ENCODE assay signal across 23 cellular contexts in genomic region chr12:9754984-9755383, GRCh38. TPM values are rescaled to one million over a fixed set of nuclear protein-coding genes. Genes with fewer than 3 reads are reported as not detected.
A peak's percentile ranks its signal among the peaks of the same experiment; 100 is the strongest.
DNase-seq lines count a peak whose midpoint lies in the region; ATAC-seq, FAIRE-seq and TF ChIP-seq lines count a peak whose summit lies in the region.
"Had no signal": no experiment of that assay in that cellular context is flagged by ENCODE, and none has a peak within 500 bp of the region (broad histone marks: within the 10 kb centered on the region; RNA-seq: fewer than 3 reads in every experiment).

No MANE protein-coding gene starts in this region.

- H3K4me3 ChIP-seq in K562 = no peak overlapping the region
- H3K4me3 ChIP-seq: lower lobe of right lung had no signal

- TF ChIP-seq CTCF in K562 (IDR thresholded peaks at IDR 0.05 in 2 of 3, conservative IDR thresholded peaks at IDR 0.05 in 1 of 3; ENCODE audit: insufficient read depth in 2 of 3, low read depth in 1 of 3, low read length in 3 of 3) (no peak), H9 (conservative IDR thresholded peaks at IDR 0.05) (no peak)

- TF ChIP-seq EP300 in K562 (IDR thresholded peaks at IDR 0.05; ENCODE audit: low read length) = no peak

- no peak overlapping the region for H3K56ac ChIP-seq in H9 (ENCODE audit: insufficient read length, low read depth, low read length)

- H2BK5ac ChIP-seq in H9 (ENCODE audit: insufficient read length, low read length) = no peak overlapping the region

- TF ChIP-seq RAD21 in K562 (CRISPR knock-in tag; conservative IDR thresholded peaks at IDR 0.05 in 1 of 2, IDR thresholded peaks at IDR 0.05 in 1 of 2) = no peak

- no peak; the same call in 1 of the 2 replicates for TF ChIP-seq POLR2A in K562 (conservative IDR thresholded peaks at IDR 0.05)

- intact Hi-C loops in activated naive CD4-positive, alpha-beta T cell treated with anti-CD3 and anti-CD28 coated beads for 36 hours (cut with micrococcal nuclease) = no loop called here
- intact Hi-C loops in K562 (cut with micrococcal nuclease) = loop anchor here (5.0 kb wide), 1 partner anchor 172 kb away; no protein-coding TSS in a partner anchor

- no peak overlapping the region for H2BK15ac ChIP-seq in H9 (ENCODE audit: low read depth, low read length)

- 67% methylated on average over 1 of the region's 1 CpG for WGBS in K562 (ENCODE audit: insufficient coverage, low coverage, missing lambda C conversion rate)
- WGBS in H9 (ENCODE audit: extremely low coverage, insufficient read length, low lambda C conversion rate) = no CpG with 5 or more reads among the region's 1 CpG

- POLR2A ChIA-PET in K562 (lab: Yijun Ruan, JAX) = interaction anchor here (0.9 kb wide), 1 partner anchor 42 kb away, joined by 3 read pairs; no protein-coding TSS in a partner anchor

- peak overlapping the region; percentile 99 for H3K27ac Mint-ChIP-seq in activated naive CD4-positive, alpha-beta T cell treated with anti-CD3 and anti-CD28 coated beads for 36 hours
- H3K27ac Mint-ChIP-seq in T-helper 17 cell (peak overlapping the region; percentile 99), H9 (no peak overlapping the region)
- peak overlapping the region; percentile 60 to 91 for H3K27ac Mint-ChIP-seq in stimulated activated naive CD8-positive, alpha-beta T cell treated with anti-CD3 and anti-CD28 coated beads, Interleukin-15, amount 100 ng/mL, for 72 hours

- no peaks in the 10 kb centered on the region for H3K9me3 ChIP-seq in T-helper 17 cell (ENCODE audit: control insufficient read depth, low read length, poor library complexity, severe bottlenecking)
- no peaks in the 10 kb centered on the region for H3K9me3 ChIP-seq in K562 (replicated peaks; ENCODE audit: control insufficient read depth, insufficient read depth, low read depth, low read length)
- no peaks in the 10 kb centered on the region for H3K9me3 ChIP-seq in H9 (ENCODE audit: control insufficient read depth, low read depth, low read length)
- H3K9me3 ChIP-seq: lower lobe of right lung had no signal

- H3K4me3 Mint-ChIP-seq in activated naive CD4-positive, alpha-beta T cell treated with anti-CD3 and anti-CD28 coated beads for 36 hours = peak overlapping the region; percentile 95
- H3K4me3 Mint-ChIP-seq in T-helper 17 cell = peak overlapping the region; percentile 62
- H3K4me3 Mint-ChIP-seq in stimulated activated naive CD8-positive, alpha-beta T cell treated with anti-CD3 and anti-CD28 coated beads, Interleukin-15, amount 100 ng/mL, for 72 hours = peak overlapping the region; percentile 86 to 89
- H3K4me3 Mint-ChIP-seq in H9 = no peak overlapping the region

- H4K5ac ChIP-seq in H9 (ENCODE audit: insufficient read length, low read depth, low read length) = no peak overlapping the region

- no peak overlapping the region for H2AK5ac ChIP-seq in H9 (ENCODE audit: insufficient read length, low read length)

- no peak overlapping the region for H2BK120ac ChIP-seq in H9 (ENCODE audit: low read depth, low read length, poor library complexity, severe bottlenecking)

- H4K20me1 ChIP-seq in K562 (replicated peaks; ENCODE audit: control insufficient read depth, insufficient read depth, low read length) (no peaks in the 10 kb centered on the region; the same call in 1 of the 2 replicates), H9 (ENCODE audit: control insufficient read depth, insufficient read depth, insufficient read length) (no peaks in the 10 kb centered on the region)

- ATAC-seq in T-helper 17 cell (no peak), K562 (no peak)
- ATAC-seq in stimulated activated naive CD8-positive, alpha-beta T cell treated with anti-CD3 and anti-CD28 coated beads, Interleukin-15, amount 100 ng/mL, for 72 hours = no peak
- ATAC-seq: esophagus mucosa, lower lobe of right lung had no signal

- H3K79me1 ChIP-seq in H9 (ENCODE audit: insufficient read depth, low read depth, low read length, poor library complexity, severe bottlenecking) = no peaks in the 10 kb centered on the region

- no peak for DNase-seq in activated naive CD4-positive, alpha-beta T cell treated with anti-CD3 and anti-CD28 coated beads for 36 hours
- DNase-seq in activated naive CD4-positive, alpha-beta T cell treated with anti-CD3 and anti-CD28 coated beads, Interleukin-2, amount 50 U/mL, for 16 hours = no peak
- DNase-seq in T-helper 17 cell (no peak), K562 (ENCODE audit: extremely low read depth in 1 of 4, low spot score in 3 of 4) (no peak), DMS153 treated with DMSO at 0.1 percent for 48 hours (lab: John Stamatoyannopoulos, UW; ENCODE audit: unreplicated experiment) (no peak), H9 (no peak)
- DNase-seq in stimulated activated naive CD8-positive, alpha-beta T cell treated with anti-CD3 and anti-CD28 coated beads, Interleukin-15, amount 100 ng/mL, for 72 hours = no peak
- DNase-seq: activated CD4-positive, alpha-beta T cell treated with anti-CD3 and anti-CD28 coated beads, Interleukin-2, amount 50 U/mL, for 1 hour; aorta; central memory CD4-positive, alpha-beta T cell; DMS79; hypothalamus; KG1; lower lobe of right lung; NCI-H1092; NCI-H1930; NCI-H226; NCI-H774 had no signal

- no peak overlapping the region for H2AFZ ChIP-seq in K562 (ENCODE audit: low read depth, low read length)
- H2AFZ ChIP-seq in H9 (ENCODE audit: low read length) = no peak overlapping the region

- peaks cover 63% of the 10 kb centered on the region for H3K79me2 ChIP-seq in K562 (ENCODE audit: control insufficient read depth, insufficient read depth, low read length)
- H3K79me2 ChIP-seq in H9 (ENCODE audit: insufficient read depth, low read length) = no peaks in the 10 kb centered on the region

- H3K9ac ChIP-seq in K562 (ENCODE audit: insufficient read depth in 1 of 2, low read depth in 2 of 2, low read length in 2 of 2) (no peak overlapping the region), H9 (ENCODE audit: extremely low read depth, insufficient read length, low read length) (no peak overlapping the region)

- no peak overlapping the region for H4K8ac ChIP-seq in H9 (replicated peaks; ENCODE audit: insufficient read length, low read depth, low read length)

- H4K91ac ChIP-seq in H9 (ENCODE audit: insufficient read length, low read depth, low read length) = no peak overlapping the region

- H3K27ac ChIP-seq in K562 (ENCODE audit: extremely low read depth, low read depth, low read length) = no peak overlapping the region
- no peak overlapping the region for H3K27ac ChIP-seq in H9 (ENCODE audit: insufficient read length, low read depth, low read length)
- H3K27ac ChIP-seq: lower lobe of right lung had no signal

- H3K23ac ChIP-seq in H9 (ENCODE audit: insufficient read length, low read depth, low read length) = no peak overlapping the region

- H3K14ac ChIP-seq in H9 (ENCODE audit: insufficient read depth, low read length) = no peak overlapping the region

- H3K4me1 Mint-ChIP-seq in activated naive CD4-positive, alpha-beta T cell treated with anti-CD3 and anti-CD28 coated beads for 36 hours (ENCODE audit: low read depth) = peaks cover 39% of the 10 kb centered on the region
- H3K4me1 Mint-ChIP-seq in T-helper 17 cell = peaks cover 57% of the 10 kb centered on the region
- peaks cover 50% of the 10 kb centered on the region for H3K4me1 Mint-ChIP-seq in stimulated activated naive CD8-positive, alpha-beta T cell treated with anti-CD3 and anti-CD28 coated beads, Interleukin-15, amount 100 ng/mL, for 72 hours
- peaks cover 19 to 25% of the 10 kb centered on the region in 2 experiments for H3K4me1 Mint-ChIP-seq in H9

- in situ Hi-C loops in K562 (cut with MboI) = loop anchor here (5.0 kb wide), 1 partner anchor 42 kb away; no protein-coding TSS in a partner anchor

- H3K9me3 Mint-ChIP-seq in activated naive CD4-positive, alpha-beta T cell treated with anti-CD3 and anti-CD28 coated beads for 36 hours = no peaks in the 10 kb centered on the region
- no peaks in the 10 kb centered on the region for H3K9me3 Mint-ChIP-seq in stimulated activated naive CD8-positive, alpha-beta T cell treated with anti-CD3 and anti-CD28 coated beads, Interleukin-15, amount 100 ng/mL, for 72 hours
- H3K9me3 Mint-ChIP-seq in H9 = no peaks in the 10 kb centered on the region

- H3K36me3 ChIP-seq in K562 (ENCODE audit: control insufficient read depth, insufficient read depth, low read length) = peaks cover 43% of the 10 kb centered on the region

- no peaks in the 10 kb centered on the region for H3K23me2 ChIP-seq in H9 (ENCODE audit: insufficient read length, low read depth, low read length, poor library complexity, severe bottlenecking)

- CTCF ChIA-PET in activated naive CD4-positive, alpha-beta T cell treated with anti-CD3 and anti-CD28 coated beads for 36 hours (lab: Charles Lee) = interaction anchor here (0.7 to 19.4 kb wide), 3 partner anchors 12 to 73 kb away, joined by 4 to 537 read pairs (median 4); no protein-coding TSS in a partner anchor
- CTCF ChIA-PET in K562 (lab: Yijun Ruan, JAX; ENCODE audit: low intra/inter-chr PET ratio) = no interaction called here

- H3K4me1 ChIP-seq in K562 (replicated peaks in 1 of 2; ENCODE audit: control insufficient read depth in 2 of 2, insufficient read depth in 2 of 2, low read length in 2 of 2) = no peaks in the 10 kb centered on the region; a peak in 1 of 5 replicates
- no peaks in the 10 kb centered on the region for H3K4me1 ChIP-seq in H9 (ENCODE audit: insufficient read depth, low read length)

- no peak overlapping the region for H2BK12ac ChIP-seq in H9 (ENCODE audit: insufficient read length, low read depth, low read length)

- H3K27me3 ChIP-seq in K562 (ENCODE audit: control insufficient read depth in 2 of 2, insufficient read depth in 2 of 2, low read length in 2 of 2) (no peaks in the 10 kb centered on the region), H9 (ENCODE audit: insufficient read depth, low read length) (no peaks in the 10 kb centered on the region)

- no peak for FAIRE-seq in K562 (lab: Jason Lieb, UNC)
- FAIRE-seq: frontal cortex, keratinocyte had no signal

- peaks cover 77% of the 10 kb centered on the region for H3K36me3 Mint-ChIP-seq in activated naive CD4-positive, alpha-beta T cell treated with anti-CD3 and anti-CD28 coated beads for 36 hours (ENCODE audit: low read depth)
- H3K36me3 Mint-ChIP-seq in T-helper 17 cell (ENCODE audit: low read depth) (peaks cover 23% of the 10 kb centered on the region), H9 (ENCODE audit: insufficient read depth in 1 of 3, low read depth in 3 of 3) (no peaks in the 10 kb centered on the region)

- no TSS peak for BruUV-seq in K562 (replicated peaks; lab: Mats Ljungman, UMichigan)

- H3K4me2 ChIP-seq in K562 (ENCODE audit: insufficient read depth, low read length) (no peak overlapping the region), H9 (ENCODE audit: insufficient read depth, insufficient read length, low read length) (no peak overlapping the region)

- no peak overlapping the region for H3K4ac ChIP-seq in H9 (ENCODE audit: low read depth, low read length)

- H3T11ph ChIP-seq in H9 (ENCODE audit: low read length) = no peak overlapping the region

- no peak overlapping the region for H2BK20ac ChIP-seq in H9 (ENCODE audit: low read depth, low read length, poor library complexity, severe bottlenecking)

- no peaks in the 10 kb centered on the region for H3K9me1 ChIP-seq in K562 (ENCODE audit: control insufficient read depth, insufficient read depth, low read length)

- no peaks in the 10 kb centered on the region for H3K27me3 Mint-ChIP-seq in activated naive CD4-positive, alpha-beta T cell treated with anti-CD3 and anti-CD28 coated beads for 36 hours (ENCODE audit: low read depth)
- no peaks in the 10 kb centered on the region for H3K27me3 Mint-ChIP-seq in T-helper 17 cell
- H3K27me3 Mint-ChIP-seq in stimulated activated naive CD8-positive, alpha-beta T cell treated with anti-CD3 and anti-CD28 coated beads, Interleukin-15, amount 100 ng/mL, for 72 hours = no peaks in the 10 kb centered on the region
- no peaks in the 10 kb centered on the region for H3K27me3 Mint-ChIP-seq in H9 (ENCODE audit: low read depth)

- H3K18ac ChIP-seq in H9 (ENCODE audit: insufficient read length, low read depth, low read length) = no peak overlapping the region

RNA-seq across cellular contexts. Expression of gene CD69, which starts 5.7 kb away (rescaled TPM):
- 100 to 1,000 TPM; 150 to 153 TPM for total RNA-seq in activated naive CD4-positive, alpha-beta T cell treated with anti-CD3 and anti-CD28 coated beads for 36 hours
- 1,000 to 10,000 TPM; 1,001 to 1,104 TPM for total RNA-seq in T-helper 17 cell
- 70.8 and 196 TPM in 2 replicates for total RNA-seq in K562 (2011; cell fraction: chromatin; rRNA removed; ENCODE audit: low replicate concordance)
- total RNA-seq in K562 (2011; cell fraction: nucleolus; rRNA removed) = 41.4 and 48.8 TPM in 2 replicates
- total RNA-seq in K562 (2011; cell fraction: nucleoplasm; rRNA removed) = 83.1 and 113 TPM in 2 replicates
- 28.0 and 30.1 TPM in 2 replicates for total RNA-seq in K562 (2014; rRNA removed)
- total RNA-seq in K562 (2014; rRNA removed; fragmentation: Illumina TruSeq; extraction: Trizol) = 68.9 and 77.6 TPM in 2 replicates
- 8.8 and 11.7 TPM in 2 replicates for total RNA-seq in K562 (2015; rRNA removed; fragmentation: Illumina TruSeq; extraction: Trizol)
- 38.3 and 45.9 TPM in 2 replicates for total RNA-seq in K562 (2021)
- 57.1 and 76.4 TPM in 2 replicates for polyA plus RNA-seq in K562 (2011; rRNA removed)
- polyA plus RNA-seq in K562 (2011; cell fraction: cytosol; rRNA removed) = 10.3 and 25.7 TPM in 2 replicates
- 47.5 and 89.0 TPM in 2 replicates for polyA plus RNA-seq in K562 (2011; cell fraction: nucleus; rRNA removed)
- 43.7 and 113 TPM in 2 replicates for polyA plus RNA-seq in K562 (2012)
- 38.7 and 54.4 TPM in 2 replicates for polyA plus RNA-seq in K562 (2014; fragmentation: Illumina TruSeq; extraction: Trizol)
- polyA plus RNA-seq in K562 (2014; fragmentation: Nextera tagmentation; extraction: Ambion mirVana) = 100 to 1,000 TPM; 160 to 243 TPM
- polyA plus RNA-seq in K562 (2014; rRNA removed) = 52.2 and 66.0 TPM in 2 replicates
- polyA minus RNA-seq in K562 (2011; rRNA and poly(A)+ RNA removed) = 92.1 and 154 TPM in 2 replicates
- 13.4 and 19.7 TPM in 2 replicates for polyA minus RNA-seq in K562 (2011; cell fraction: cytosol; rRNA and poly(A)+ RNA removed)
- 86.0 and 194 TPM in 2 replicates for polyA minus RNA-seq in K562 (2011; cell fraction: nucleus; rRNA and poly(A)+ RNA removed)
- not detected in 2 replicates for total RNA-seq in H9 (2021)
- total RNA-seq: frontal cortex had no signal
- polyA plus RNA-seq: AG04450, keratinocyte had no signal

RNA-seq across cellular contexts. Expression of gene CLECL1, which starts 22.1 kb away (rescaled TPM):
- total RNA-seq in activated naive CD4-positive, alpha-beta T cell treated with anti-CD3 and anti-CD28 coated beads for 36 hours = 1 to 10 TPM; 1.7 to 1.9 TPM
- total RNA-seq in T-helper 17 cell (1 to 10 TPM; 1.5 TPM), K562 (2014; rRNA removed) (not detected in 2 replicates), K562 (2014; rRNA removed; fragmentation: Illumina TruSeq; extraction: Trizol) (not detected in 2 replicates), K562 (2015; rRNA removed; fragmentation: Illumina TruSeq; extraction: Trizol) (0.25 TPM in 1 of 2 replicates, not detected in the other), K562 (2021) (not detected in 2 replicates), H9 (2021) (not detected in 2 replicates)
- total RNA-seq in K562 (2011; cell fraction: chromatin; rRNA removed; ENCODE audit: low replicate concordance) = not detected in 2 replicates
- total RNA-seq in K562 (2011; cell fraction: nucleolus; rRNA removed) = not detected in 2 replicates
- not detected in 2 replicates for total RNA-seq in K562 (2011; cell fraction: nucleoplasm; rRNA removed)
- polyA plus RNA-seq in K562 (2011; rRNA removed) (not detected in 2 replicates), K562 (2014; fragmentation: Illumina TruSeq; extraction: Trizol) (not detected in 2 replicates), K562 (2014; fragmentation: Nextera tagmentation; extraction: Ambion mirVana) (under 1 TPM in 1 of 2 experiments, not detected in 1; 0.13 TPM), K562 (2014; rRNA removed) (not detected in 2 replicates)
- polyA plus RNA-seq in K562 (2011; cell fraction: cytosol; rRNA removed) = not detected in 2 replicates
- not detected in 2 replicates for polyA plus RNA-seq in K562 (2011; cell fraction: nucleus; rRNA removed)
- 0.13 TPM in 1 of 2 replicates, not detected in the other for polyA plus RNA-seq in K562 (2012)
- not detected in 2 replicates for polyA minus RNA-seq in K562 (2011; rRNA and poly(A)+ RNA removed)
- polyA minus RNA-seq in K562 (2011; cell fraction: cytosol; rRNA and poly(A)+ RNA removed) = not detected in 2 replicates
- polyA minus RNA-seq in K562 (2011; cell fraction: nucleus; rRNA and poly(A)+ RNA removed) = not detected in 2 replicates
- total RNA-seq: esophagus mucosa, frontal cortex, temporal lobe had no signal
- polyA plus RNA-seq: AG04450, aorta, keratinocyte had no signal

Comparison
In these comparisons a context has a peak if more than half of its experiments do, and no peak if none do; other contexts are left out.
1. H3K27ac Mint-ChIP-seq: peak in activated naive CD4-positive, alpha-beta T cell treated with anti-CD3 and anti-CD28 coated beads for 36 hours (single experiment), T-helper 17 cell (single experiment) and stimulated activated naive CD8-positive, alpha-beta T cell treated with anti-CD3 and anti-CD28 coated beads, Interleukin-15, amount 100 ng/mL, for 72 hours (2 of 2); none in H9 (0 of 3).
2. H3K4me3 Mint-ChIP-seq: peak in activated naive CD4-positive, alpha-beta T cell treated with anti-CD3 and anti-CD28 coated beads for 36 hours (single experiment), T-helper 17 cell (single experiment) and stimulated activated naive CD8-positive, alpha-beta T cell treated with anti-CD3 and anti-CD28 coated beads, Interleukin-15, amount 100 ng/mL, for 72 hours (2 of 2); none in H9 (0 of 2).